ENCODE assay signal across 9 cellular contexts in genomic region chr2:79219383-79219988, GRCh38. TPM values are rescaled to one million over a fixed set of nuclear protein-coding genes. Genes with fewer than 3 reads are reported as not detected.
DNase-seq lines count a peak whose midpoint lies in the region; ATAC-seq and TF ChIP-seq lines count a peak whose summit lies in the region.
"Had no signal": no experiment of that assay in that cellular context is flagged by ENCODE, and none has a peak within 500 bp of the region (broad histone marks: within the 10 kb centered on the region; RNA-seq: fewer than 3 reads in every experiment).

No MANE protein-coding gene starts in this region.

- DNase-seq in AG09319 (ENCODE audit: extremely low read depth, low read depth) (no peak), GM03348 (ENCODE audit: low spot score) (peak; percentile 50), NCI-H2171 treated with DMSO at 0.1 percent for 48 hours (lab: John Stamatoyannopoulos, UW) (peak; percentile 50), astrocyte of the cerebellum (ENCODE audit: low read depth) (peak; percentile 22), kidney glomerular epithelial cell (lab: John Stamatoyannopoulos, UW) (peak; percentile 33)
- no peak for DNase-seq in activated T-helper 2 cell treated with anti-CD3 and anti-CD28 coated beads, Interferon-gamma antibody, Interleukin-2, Interleukin-4, amounts not matched to agents 10 μg/mL and 5 μg/mL and 100 μg/mL, durations not matched to agents 14 hours and 24 hours and 36 hours (ENCODE audit: low spot score)

- peak; percentile 78 for ATAC-seq in HG02678 (IDR thresholded peaks at IDR 0.05; ENCODE audit: unreplicated experiment)
- ATAC-seq in GM21423 (IDR thresholded peaks at IDR 0.05; ENCODE audit: unreplicated experiment) = no peak

- no peaks in the 10 kb centered on the region for H3K27me3 Mint-ChIP-seq in activated T-helper 2 cell treated with anti-CD3 and anti-CD28 coated beads, Interferon-gamma antibody, Interleukin-2, Interleukin-4, amounts not matched to agents 10 μg/mL and 5 μg/mL and 100 μg/mL, durations not matched to agents 14 hours and 24 hours and 36 hours (ENCODE audit: low read depth)

- TF ChIP-seq CTCF in AG09319 (IDR thresholded peaks at IDR 0.05; ENCODE audit: low read depth, low read length) (peak; percentile 51), astrocyte of the cerebellum (IDR thresholded peaks at IDR 0.05; ENCODE audit: low read depth, low read length, missing control alignments) (peak; percentile 75)

- H3K4me1 Mint-ChIP-seq in activated T-helper 2 cell treated with anti-CD3 and anti-CD28 coated beads, Interferon-gamma antibody, Interleukin-2, Interleukin-4, amounts not matched to agents 10 μg/mL and 5 μg/mL and 100 μg/mL, durations not matched to agents 14 hours and 24 hours and 36 hours (ENCODE audit: low read depth) = no peaks in the 10 kb centered on the region

- no peak overlapping the region for H3K4me3 ChIP-seq in astrocyte of the cerebellum (ENCODE audit: low read depth, low read length)

- no peaks in the 10 kb centered on the region for H3K9me3 Mint-ChIP-seq in activated T-helper 2 cell treated with anti-CD3 and anti-CD28 coated beads, Interferon-gamma antibody, Interleukin-2, Interleukin-4, amounts not matched to agents 10 μg/mL and 5 μg/mL and 100 μg/mL, durations not matched to agents 14 hours and 24 hours and 36 hours

- no peak overlapping the region for H3K4me3 Mint-ChIP-seq in activated T-helper 2 cell treated with anti-CD3 and anti-CD28 coated beads, Interferon-gamma antibody, Interleukin-2, Interleukin-4, amounts not matched to agents 10 μg/mL and 5 μg/mL and 100 μg/mL, durations not matched to agents 14 hours and 24 hours and 36 hours (ENCODE audit: low read depth)

- no peaks in the 10 kb centered on the region for H3K36me3 Mint-ChIP-seq in activated T-helper 2 cell treated with anti-CD3 and anti-CD28 coated beads, Interferon-gamma antibody, Interleukin-2, Interleukin-4, amounts not matched to agents 10 μg/mL and 5 μg/mL and 100 μg/mL, durations not matched to agents 14 hours and 24 hours and 36 hours (ENCODE audit: low read depth)

- no peak overlapping the region for H3K27ac Mint-ChIP-seq in activated T-helper 2 cell treated with anti-CD3 and anti-CD28 coated beads, Interferon-gamma antibody, Interleukin-2, Interleukin-4, amounts not matched to agents 10 μg/mL and 5 μg/mL and 100 μg/mL, durations not matched to agents 14 hours and 24 hours and 36 hours

- intact Hi-C loops in activated T-helper 2 cell treated with anti-CD3 and anti-CD28 coated beads, Interferon-gamma antibody, Interleukin-2, Interleukin-4, amounts not matched to agents 10 μg/mL and 5 μg/mL and 100 μg/mL, durations not matched to agents 14 hours and 24 hours and 36 hours (cut with micrococcal nuclease) = no loop called here

- in situ Hi-C loops in astrocyte of the cerebellum (cut with HindIII; ENCODE audit: low sequenced_read_pairs) = no loop called here

RNA-seq across cellular contexts. Expression of gene REG3A, which starts 59.9 kb away (rescaled TPM):
- total RNA-seq in activated T-helper 2 cell treated with anti-CD3 and anti-CD28 coated beads, Interferon-gamma antibody, Interleukin-2, Interleukin-4, amounts not matched to agents 10 μg/mL and 5 μg/mL and 100 μg/mL, durations not matched to agents 14 hours and 24 hours and 36 hours = not detected in 2 replicates
- total RNA-seq: T-helper 2 cell treated with Interferon-gamma antibody and Interleukin-4, amounts not matched to agents 100 ng/mL and 5 ng/mL, for 36 hours had no signal

Comparison
In these comparisons a context has a peak if more than half of its experiments do, and no peak if none do; other contexts are left out.
1. DNase-seq: peak in GM03348 (single experiment), NCI-H2171 treated with DMSO at 0.1 percent for 48 hours (single experiment), astrocyte of the cerebellum (single experiment) and kidney glomerular epithelial cell (single experiment); none in AG09319 (single experiment) and activated T-helper 2 cell treated with anti-CD3 and anti-CD28 coated beads, Interferon-gamma antibody, Interleukin-2, Interleukin-4, amounts not matched to agents 10 μg/mL and 5 μg/mL and 100 μg/mL, durations not matched to agents 14 hours and 24 hours and 36 hours (single experiment).